In genomic region chr2:47158576-47158975, GRCh38 we compare ENCODE assay signal across 27 cellular contexts. TPM values are rescaled to one million over a fixed set of nuclear protein-coding genes. Genes with fewer than 3 reads are reported as not detected.
"Had no signal": no experiment of that assay in that cellular context is flagged by ENCODE, and none has a peak within 500 bp of the region (broad histone marks: within the 10 kb centered on the region; RNA-seq: fewer than 3 reads in every experiment).

No MANE protein-coding gene starts in this region.

- H3K4me3 ChIP-seq: gastrocnemius medialis, lower lobe of right lung, neural progenitor cell, sigmoid colon, testis, tibial artery had no signal

- ATAC-seq: effector memory CD8-positive, alpha-beta T cell; gastrocnemius medialis; left ventricle myocardium superior; lower lobe of right lung; naive thymus-derived CD4-positive, alpha-beta T cell; stimulated activated memory B cell treated with anti-CD40 and anti-IgM and Interleukin-4, amounts not matched to agents 10 μg/mL and 1 μg/mL and 100 μg/mL, for 72 hours; stimulated activated naive CD8-positive, alpha-beta T cell treated with anti-CD3 and anti-CD28 coated beads, Interleukin-15, Interleukin-2, amounts not matched to agents 100 U/mL and 50 U/mL, for 24 hours had no signal

- H3K9me3 ChIP-seq: gastrocnemius medialis, lower lobe of right lung, sigmoid colon, testis, tibial artery had no signal

- H3K4me3 Mint-ChIP-seq: effector memory CD8-positive, alpha-beta T cell; naive thymus-derived CD4-positive, alpha-beta T cell; nephron; neural progenitor cell; stimulated activated memory B cell treated with anti-CD40 and anti-IgM and Interleukin-4, amounts not matched to agents 10 μg/mL and 1 μg/mL and 100 μg/mL, for 72 hours; type B pancreatic cell had no signal

- H3K4me1 ChIP-seq: neural progenitor cell, testis had no signal

- H3K4me2 ChIP-seq: neural progenitor cell had no signal

- FAIRE-seq: endometrium, keratinocyte had no signal

- H3K27me3 Mint-ChIP-seq: effector memory CD8-positive, alpha-beta T cell; naive thymus-derived CD4-positive, alpha-beta T cell; progenitor cell of endocrine pancreas; stimulated activated memory B cell treated with anti-CD40 and anti-IgM and Interleukin-4, amounts not matched to agents 10 μg/mL and 1 μg/mL and 100 μg/mL, for 72 hours; type B pancreatic cell had no signal

- DNase-seq: cortex of kidney; effector memory CD8-positive, alpha-beta T cell; gastrocnemius medialis; head of caudate nucleus; left ventricle myocardium superior; lower lobe of right lung; midbrain; naive thymus-derived CD4-positive, alpha-beta T cell; sigmoid colon; stimulated activated CD4-positive, alpha-beta T cell treated with anti-CD3 and anti-CD28 coated beads, Interleukin-2, amount 100 ng/mL, for 24 hours; stimulated activated CD4-positive, alpha-beta T cell treated with anti-CD3 and anti-CD28 coated beads, Interleukin-4, amount 100 ng/mL, for 4 hours; stimulated activated naive CD8-positive, alpha-beta T cell treated with anti-CD3 and anti-CD28 coated beads, Interleukin-15, Interleukin-2, amounts not matched to agents 100 U/mL and 50 U/mL, for 24 hours; substantia nigra; testis; tibial artery had no signal

- H3K27ac Mint-ChIP-seq: nephron; neural progenitor cell; progenitor cell of endocrine pancreas; stimulated activated memory B cell treated with anti-CD40 and anti-IgM and Interleukin-4, amounts not matched to agents 10 μg/mL and 1 μg/mL and 100 μg/mL, for 72 hours had no signal

- H3K9ac ChIP-seq: neural progenitor cell, parathyroid adenoma had no signal

- H2AFZ ChIP-seq: neural progenitor cell, parathyroid adenoma had no signal

- H3K27me3 ChIP-seq: gastrocnemius medialis, neural progenitor cell, sigmoid colon, testis, tibial artery had no signal

- H3K9me3 Mint-ChIP-seq: effector memory CD8-positive, alpha-beta T cell; nephron; neural progenitor cell; type B pancreatic cell had no signal

- H3K27ac ChIP-seq: gastrocnemius medialis, lower lobe of right lung, neural progenitor cell, parathyroid adenoma, sigmoid colon, testis, tibial artery had no signal

RNA-seq across cellular contexts. Expression of gene STPG4, which starts 3.5 kb away (rescaled TPM):
- total RNA-seq: glomerular endothelial cell, left ventricle myocardium superior, skeletal muscle tissue, urinary bladder had no signal
- polyA plus RNA-seq: esophagus; naive thymus-derived CD4-positive, alpha-beta T cell had no signal
